In genomic region chr1:205338011-205338410, GRCh38 we compare ENCODE assay signal across 28 cellular contexts. TPM values are rescaled to one million over a fixed set of nuclear protein-coding genes. Genes with fewer than 3 reads are reported as not detected.
"Had no signal": no experiment of that assay in that cellular context is flagged by ENCODE, and none has a peak within 500 bp of the region (broad histone marks: within the 10 kb centered on the region; RNA-seq: fewer than 3 reads in every experiment).

No MANE protein-coding gene starts in this region.

- H3K36me3 Mint-ChIP-seq: activated CD4-positive, alpha-beta memory T cell treated with anti-CD3 and anti-CD28 coated beads for 36 hours; activated naive CD8-positive, alpha-beta T cell; WTC11 had no signal

- ATAC-seq: activated CD4-positive, CD25-positive, alpha-beta regulatory T cell treated with anti-CD3 and anti-CD28 coated beads, Interleukin-2, amount 50 U/mL, for 24 hours; activated CD8-positive, alpha-beta T cell treated with anti-CD3 and anti-CD28 coated beads, Interleukin-2, amount 10 ng/mL, durations not matched to agents 7 days and 5 days; activated T-cell treated with anti-CD3 and anti-CD28 coated beads, Interleukin-2, amount 50 U/mL, for 72 hours; effector memory CD8-positive, alpha-beta T cell; gastroesophageal sphincter; heart right ventricle; WTC11 had no signal

- H3K27ac Mint-ChIP-seq: activated CD4-positive, alpha-beta memory T cell treated with anti-CD3 and anti-CD28 coated beads for 36 hours; activated CD8-positive, alpha-beta T cell treated with anti-CD3 and anti-CD28 coated beads, Interleukin-2, amount 10 ng/mL, durations not matched to agents 7 days and 5 days; activated naive CD8-positive, alpha-beta T cell; activated T-cell treated with anti-CD3 and anti-CD28 coated beads, Interleukin-2, amount 50 U/mL, for 24 hours; activated T-cell treated with anti-CD3 and anti-CD28 coated beads, Interleukin-2, amount 50 U/mL, for 72 hours; effector memory CD8-positive, alpha-beta T cell; WTC11 had no signal

- H3K9me3 Mint-ChIP-seq: activated CD4-positive, alpha-beta memory T cell treated with anti-CD3 and anti-CD28 coated beads for 36 hours; activated T-cell treated with anti-CD3 and anti-CD28 coated beads, Interleukin-2, amount 50 U/mL, for 24 hours; activated T-cell treated with anti-CD3 and anti-CD28 coated beads, Interleukin-2, amount 50 U/mL, for 72 hours; effector memory CD8-positive, alpha-beta T cell; WTC11 had no signal

- H3K4me3 Mint-ChIP-seq: activated CD4-positive, alpha-beta memory T cell treated with anti-CD3 and anti-CD28 coated beads for 36 hours; activated CD8-positive, alpha-beta T cell treated with anti-CD3 and anti-CD28 coated beads, Interleukin-2, amount 10 ng/mL, durations not matched to agents 7 days and 5 days; activated naive CD8-positive, alpha-beta T cell; activated T-cell treated with anti-CD3 and anti-CD28 coated beads, Interleukin-2, amount 50 U/mL, for 24 hours; activated T-cell treated with anti-CD3 and anti-CD28 coated beads, Interleukin-2, amount 50 U/mL, for 72 hours; effector memory CD8-positive, alpha-beta T cell; WTC11 had no signal

- DNase-seq: activated CD4-positive, alpha-beta memory T cell treated with anti-CD3 and anti-CD28 coated beads for 36 hours; activated CD4-positive, alpha-beta T cell treated with anti-CD3 and anti-CD28 coated beads for 48 hours; activated CD8-positive, alpha-beta memory T cell treated with anti-CD3 and anti-CD28 coated beads, Interleukin-2, amount 50 U/mL, for 48 hours; activated CD8-positive, alpha-beta T cell treated with anti-CD3 and anti-CD28 coated beads, Interleukin-2, amount 10 ng/mL, durations not matched to agents 7 days and 5 days; activated gamma-delta T cell; activated naive CD4-positive, alpha-beta T cell treated with anti-CD3 and anti-CD28 coated beads, Interleukin-2, amount 50 U/mL, for 16 hours; activated naive CD4-positive, alpha-beta T cell treated with Interleukin-2 at 50 U/mL for 16 hours; activated T-cell treated with anti-CD3 and anti-CD28 coated beads for 4 hours; activated T-cell treated with anti-CD3 and anti-CD28 coated beads, Interleukin-2, amount 50 U/mL, for 24 hours; activated T-cell treated with anti-CD3 and anti-CD28 coated beads, Interleukin-2, amount 50 U/mL, for 72 hours; amniotic stem cell; anterior cingulate cortex; caudate nucleus; cortex of kidney; dermis blood vessel endothelial cell; effector CD4-positive, alpha-beta T cell; effector memory CD8-positive, alpha-beta T cell; esophagus squamous epithelium; foreskin melanocyte; heart right ventricle; T-helper 2 cell had no signal

RNA-seq across cellular contexts. Expression of gene KLHDC8A, which starts 18.7 kb away (rescaled TPM):
- total RNA-seq: activated CD4-positive, alpha-beta memory T cell treated with anti-CD3 and anti-CD28 coated beads for 36 hours; activated CD8-positive, alpha-beta T cell treated with anti-CD3 and anti-CD28 coated beads, Interleukin-2, amount 10 ng/mL, durations not matched to agents 7 days and 5 days; activated T-cell treated with anti-CD3 and anti-CD28 coated beads, Interleukin-2, amount 50 U/mL, for 72 hours; dermis blood vessel endothelial cell; fibroblast of lung; fibroblast of villous mesenchyme; T-helper 1 cell treated with Interleukin-12 subunit alpha and Interleukin-12 subunit beta and Interleukin-4 antibody, amounts not matched to agents 30 ng/mL and 1 ng/mL, for 36 hours had no signal
